13 cellular contexts compared by ENCODE assay signal in the genomic region with DNA sequence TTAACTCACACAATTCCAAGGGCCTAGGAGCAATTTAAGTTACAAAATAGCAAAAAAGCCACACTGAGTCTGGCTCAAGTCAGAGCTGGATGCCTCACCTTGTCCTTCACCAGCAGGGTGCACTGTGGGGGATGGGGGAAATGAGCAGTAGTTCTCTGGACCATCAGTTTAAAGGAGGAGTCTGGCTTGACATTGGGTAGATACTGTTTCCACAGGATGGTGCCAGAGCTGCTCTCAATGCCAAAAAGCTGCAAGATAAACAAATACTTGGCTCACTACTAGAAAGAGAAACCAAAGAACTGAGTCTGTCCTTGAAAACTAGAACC. TPM values are rescaled to one million over a fixed set of nuclear protein-coding genes. Genes with fewer than 3 reads are reported as not detected.
DNase-seq lines count a peak whose midpoint lies in the region; ATAC-seq and TF ChIP-seq lines count a peak whose summit lies in the region.
"Had no signal": no experiment of that assay in that cellular context is flagged by ENCODE, and none has a peak within 500 bp of the region (broad histone marks: within the 10 kb centered on the region; RNA-seq: fewer than 3 reads in every experiment).

No MANE protein-coding gene starts in this region.

- intact Hi-C loops in posterior vena cava (cut with DNase I): no loop called here

- no peak for ATAC-seq in GM21786 (IDR thresholded peaks at IDR 0.05; ENCODE audit: unreplicated experiment)
- ATAC-seq: GM23338; naive thymus-derived CD8-positive, alpha-beta T cell had no signal

- TF ChIP-seq CTCF in fibroblast of villous mesenchyme (IDR thresholded peaks at IDR 0.05; ENCODE audit: insufficient read depth, low read depth, low read length): peak; percentile 9

- H3K4me3 ChIP-seq in fibroblast of villous mesenchyme (ENCODE audit: low read depth, low read length): no peak overlapping the region
- H3K4me3 ChIP-seq: GM23338 had no signal

- DNase-seq in EH (ENCODE audit: low read depth) (peak; percentile 47), RPMI8226 (peak; percentile 20), fibroblast of villous mesenchyme (ENCODE audit: low read depth) (no peak), posterior vena cava (ENCODE audit: low spot score) (peak; percentile 31), OCI-M1 (lab: John Stamatoyannopoulos, UW) (no peak), amniotic stem cell (lab: John Stamatoyannopoulos, UW) (no peak), NCI-H1092 (lab: John Stamatoyannopoulos, UW) (no peak)
- DNase-seq: activated CD4-positive, alpha-beta T cell treated with anti-CD3 and anti-CD28 coated beads, Interleukin-2, amount 50 U/mL, for 1 hour; glutamatergic neuron; trophoblast cell had no signal

RNA-seq across cellular contexts. Expression of a gene that starts 18.8 kb away (rescaled TPM):
- total RNA-seq in fibroblast of villous mesenchyme (65.7 and 90.2 TPM in 2 replicates), posterior vena cava (10 to 100 TPM; 31.8 to 32.0 TPM)

RNA-seq across cellular contexts. Expression of a gene that starts 19.1 kb away (rescaled TPM):
- 21.9 and 26.3 TPM in 2 replicates for total RNA-seq in fibroblast of villous mesenchyme
- 10 to 100 TPM; 20.3 to 24.3 TPM for total RNA-seq in posterior vena cava

RNA-seq across cellular contexts. Expression of a gene that starts 22.4 kb away (rescaled TPM):
- total RNA-seq in fibroblast of villous mesenchyme: 193 and 210 TPM in 2 replicates
- 100 to 1,000 TPM; 111 to 120 TPM for total RNA-seq in posterior vena cava

RNA-seq across cellular contexts. Expression of a gene that starts 56.1 kb away (rescaled TPM):
- total RNA-seq in fibroblast of villous mesenchyme (0.43 and 1.3 TPM in 2 replicates), posterior vena cava (under 1 TPM; 0.67 to 0.69 TPM)

Comparison
In these comparisons a context has a peak if more than half of its experiments do, and no peak if none do; other contexts are left out.
1. DNase-seq: peak in EH (single experiment), RPMI8226 (single experiment) and posterior vena cava (single experiment); none in fibroblast of villous mesenchyme (single experiment), OCI-M1 (single experiment), amniotic stem cell (single experiment) and NCI-H1092 (single experiment).